13 cellular contexts compared by ENCODE assay signal in the genomic region with DNA sequence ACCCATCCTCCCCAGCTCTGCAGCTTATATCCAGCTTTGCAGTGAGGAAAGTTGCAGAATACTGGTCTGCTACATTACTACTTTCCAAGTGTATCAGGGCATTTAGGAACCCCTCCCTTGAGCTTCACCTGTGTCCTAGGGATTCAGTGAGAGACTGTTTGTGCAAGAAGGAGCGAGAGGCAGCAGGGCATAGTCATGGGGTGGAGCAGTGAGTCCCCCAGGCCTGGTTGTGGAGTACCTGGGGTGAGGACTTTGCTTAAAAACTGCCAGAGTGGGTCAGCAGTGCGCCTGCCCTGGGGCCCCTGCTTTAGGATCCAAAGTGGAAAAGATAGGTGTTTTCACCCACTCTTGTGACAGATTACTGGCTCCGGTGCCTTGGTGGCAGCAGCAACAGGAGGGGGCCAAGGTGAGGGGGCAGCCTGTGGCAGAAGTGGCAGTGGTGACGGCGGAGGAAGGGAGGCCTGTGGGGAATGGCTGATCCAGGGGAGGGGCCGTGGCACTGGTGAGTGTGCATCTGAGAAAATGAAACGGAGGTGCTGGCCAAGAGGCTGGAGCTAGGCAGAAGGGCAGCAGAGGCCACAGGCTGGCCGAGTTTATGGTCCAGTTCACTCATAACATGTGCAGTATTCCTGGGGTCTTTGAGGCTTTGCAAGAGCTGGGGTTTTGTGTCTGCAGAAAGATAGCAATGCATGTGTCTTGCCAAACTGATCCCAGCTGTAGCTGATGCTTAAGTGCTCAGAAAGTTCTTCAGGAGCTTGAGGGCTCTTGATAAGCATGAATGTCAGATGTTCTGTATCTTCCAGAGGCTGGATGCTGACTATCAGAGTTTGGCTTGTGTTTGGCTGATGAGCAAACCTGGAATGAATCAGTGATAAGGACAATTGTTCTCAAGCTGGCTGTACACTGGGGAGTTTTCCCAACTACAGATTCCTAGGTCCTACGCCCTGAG. TPM values are rescaled to one million over a fixed set of nuclear protein-coding genes. Genes with fewer than 3 reads are reported as not detected.
A peak's percentile ranks its signal among the peaks of the same experiment; 100 is the strongest.
DNase-seq lines count a peak whose midpoint lies in the region; ATAC-seq and TF ChIP-seq lines count a peak whose summit lies in the region.
"Had no signal": no experiment of that assay in that cellular context is flagged by ENCODE, and none has a peak within 500 bp of the region (broad histone marks: within the 10 kb centered on the region; RNA-seq: fewer than 3 reads in every experiment).

No MANE protein-coding gene starts in this region.

- H2BK5ac ChIP-seq in IMR-90 (ENCODE audit: low read depth, low read length, poor library complexity, severe bottlenecking), result peak overlapping the region; percentile 85

- H2BK20ac ChIP-seq in IMR-90 (ENCODE audit: low read depth, low read length), result peak overlapping the region; percentile 58

- no peak overlapping the region for H3K56ac ChIP-seq in IMR-90 (ENCODE audit: extremely low read depth, insufficient read depth, low read length)

- peak overlapping the region; percentile 35; the same call in 1 of the 2 replicates for H3K23ac ChIP-seq in IMR-90 (ENCODE audit: low read depth, low read length)

- H3K18ac ChIP-seq in IMR-90 (ENCODE audit: low read depth, low read length), result peak overlapping the region; percentile 83

- peak overlapping the region; percentile 79 for H3K27ac ChIP-seq in IMR-90 (ENCODE audit: insufficient read depth, low read length)

- H3K4me3 ChIP-seq in IMR-90 (ENCODE audit: insufficient read depth, low read depth, low read length), result no peak overlapping the region

- H3K4me1 ChIP-seq in IMR-90 (ENCODE audit: control insufficient read depth, insufficient read depth, low read length), result peaks cover 30% of the 10 kb centered on the region

- peak overlapping the region; percentile 37; the same call in 1 of the 2 replicates for H3K9ac ChIP-seq in IMR-90 (ENCODE audit: low read depth, low read length)

- peak overlapping the region; percentile 3 for H2AFZ ChIP-seq in IMR-90 (replicated peaks; ENCODE audit: low read length, poor library complexity)

- peak overlapping the region; percentile 67 for H2AK5ac ChIP-seq in IMR-90 (ENCODE audit: low read depth, low read length)

- POLR2A ChIA-PET in IMR-90 (lab: Charles Lee; ENCODE audit: unreplicated experiment), result no interaction called here

- no TSS peak for BruUV-seq in IMR-90 (replicated peaks; lab: Mats Ljungman, UMichigan)

- DNase-seq in AG20443 (ENCODE audit: low spot score), result peak; percentile 62
- peak; percentile 77 for DNase-seq in IMR-90
- peak; percentile 22 for DNase-seq in fibroblast of gingiva (ENCODE audit: low read depth)
- DNase-seq in omental fat pad (ENCODE audit: low spot score), result no peak
- no peak for DNase-seq in activated effector memory CD4-positive, alpha-beta T cell treated with Interleukin-2 at 50 U/mL for 16 hours
- no peak for DNase-seq in HPDE6-E6E7 (ENCODE audit: extremely low spot score)
- DNase-seq in glomerular visceral epithelial cell (ENCODE audit: extremely low spot score), result no peak
- DNase-seq in globus pallidus (ENCODE audit: low spot score), result no peak
- DNase-seq: CD4-positive, alpha-beta memory T cell; immature natural killer cell; naive thymus-derived CD8-positive, alpha-beta T cell; NCI-H446 treated with DMSO at 0.1 percent for 48 hours; stimulated activated CD4-positive, alpha-beta T cell treated with anti-CD3 and anti-CD28 coated beads, Interleukin-12 subunit alpha, Interleukin-12 subunit beta, amount 100 ng/mL, for 4 hours had no signal

- dilution Hi-C loops in IMR-90 (cut with HindIII; ENCODE audit: low sequenced_read_pairs, unreplicated experiment), result no loop called here

- intact Hi-C loops in IMR-90 (cut with micrococcal nuclease), result no loop called here

- peaks cover 25% of the 10 kb centered on the region for H3K36me3 ChIP-seq in IMR-90 (ENCODE audit: control insufficient read depth, insufficient read depth, low read length)

- H2BK120ac ChIP-seq in IMR-90 (ENCODE audit: low read depth, low read length), result peak overlapping the region; percentile 85

- in situ Hi-C loops in IMR-90 (cut with MboI; ENCODE audit: low sequenced_read_pairs), result loop anchor here (5.0 kb wide), 1 partner anchor 47 kb away; the partner anchor contains the start of genes PML and STOML1

- ATAC-seq in IMR-90 (ENCODE audit: low read depth), result peak; percentile 15
- peak; percentile 49 for ATAC-seq in omental fat pad (ENCODE audit: low FRiP score)
- ATAC-seq: naive thymus-derived CD8-positive, alpha-beta T cell had no signal

- WGBS in IMR-90 (ENCODE audit: extremely low coverage in 2 of 2, insufficient read length in 1 of 2), 2 experiments, result 80% methylated on average over 6 of the region's 9 CpGs; no CpG with 5 or more reads in 1 of the 2 experiments

- H4K91ac ChIP-seq in IMR-90 (ENCODE audit: insufficient read depth, low read depth, low read length), result peak overlapping the region; percentile 88

- CTCF ChIA-PET in IMR-90 (lab: Yijun Ruan, JAX), result interaction anchor here (0.6 to 2.4 kb wide), 4 partner anchors 10 to 66 kb away, joined by 3 to 9 read pairs (median 3); no protein-coding TSS in a partner anchor

- no peak for TF ChIP-seq POLR2A in IMR-90 (IDR thresholded peaks at IDR 0.05; ENCODE audit: low read depth, low read length)

- no peaks in the 10 kb centered on the region for H4K20me1 ChIP-seq in IMR-90 (ENCODE audit: insufficient read depth, low read length)

- H3K14ac ChIP-seq in IMR-90 (replicated peaks; ENCODE audit: low read depth, low read length), result peak overlapping the region; percentile 43

- peak overlapping the region; percentile 6; the same call in 1 of the 3 replicates for H2BK15ac ChIP-seq in IMR-90 (ENCODE audit: low read depth, low read length)

- TF ChIP-seq RAD21 in IMR-90 (IDR thresholded peaks at IDR 0.05; ENCODE audit: low read length), result no peak

- H3K9me3 ChIP-seq in IMR-90 (ENCODE audit: control insufficient read depth, insufficient read depth, low read length), result no peaks in the 10 kb centered on the region

- TF ChIP-seq CTCF in IMR-90 (conservative IDR thresholded peaks at IDR 0.05; ENCODE audit: low read depth, low read length) (no peak), omental fat pad (IDR thresholded peaks at IDR 0.05) (no peak)

- peak overlapping the region; percentile 88 for H3K4ac ChIP-seq in IMR-90 (ENCODE audit: low read depth, low read length)

- peaks cover 28% of the 10 kb centered on the region for H3K9me1 ChIP-seq in IMR-90 (ENCODE audit: insufficient read depth, low read length)

- H2AK9ac ChIP-seq in IMR-90 (replicated peaks; ENCODE audit: low read depth, low read length, poor library complexity), result peak overlapping the region; percentile 6

- H3K79me1 ChIP-seq in IMR-90 (ENCODE audit: low read depth in 1 of 2, low read length in 2 of 2), result peaks cover 0 to 16% of the 10 kb centered on the region in 2 experiments; a peak in 2 of 4 replicates

- no peak overlapping the region for H3K4me2 ChIP-seq in IMR-90 (ENCODE audit: low read depth, low read length)

- H4K8ac ChIP-seq in IMR-90 (ENCODE audit: low read depth in 2 of 2, low read length in 2 of 2), result peak overlapping the region; percentile 70 to 78; a peak in 2 of 4 replicates

- H4K5ac ChIP-seq in IMR-90 (ENCODE audit: low read depth, low read length), result peak overlapping the region; percentile 62

- H3K27me3 ChIP-seq in IMR-90 (ENCODE audit: control insufficient read depth, insufficient read depth, low read length), result no peaks in the 10 kb centered on the region

TF ChIP-seq in IMR-90, 13 proteins besides CTCF, POLR2A, EP300 and RAD21:
- no peak for TF ChIP-seq NFE2L2 (IDR thresholded peaks at IDR 0.05; ENCODE audit: low read depth, low read length)
- TF ChIP-seq MAZ (IDR thresholded peaks at IDR 0.05; ENCODE audit: borderline replicate concordance, low read depth, low read length), result no peak
- TF ChIP-seq, protein P1, sequence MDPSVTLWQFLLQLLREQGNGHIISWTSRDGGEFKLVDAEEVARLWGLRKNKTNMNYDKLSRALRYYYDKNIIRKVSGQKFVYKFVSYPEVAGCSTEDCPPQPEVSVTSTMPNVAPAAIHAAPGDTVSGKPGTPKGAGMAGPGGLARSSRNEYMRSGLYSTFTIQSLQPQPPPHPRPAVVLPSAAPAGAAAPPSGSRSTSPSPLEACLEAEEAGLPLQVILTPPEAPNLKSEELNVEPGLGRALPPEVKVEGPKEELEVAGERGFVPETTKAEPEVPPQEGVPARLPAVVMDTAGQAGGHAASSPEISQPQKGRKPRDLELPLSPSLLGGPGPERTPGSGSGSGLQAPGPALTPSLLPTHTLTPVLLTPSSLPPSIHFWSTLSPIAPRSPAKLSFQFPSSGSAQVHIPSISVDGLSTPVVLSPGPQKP (IDR thresholded peaks at IDR 0.05; ENCODE audit: borderline replicate concordance, low read depth, low read length), result no peak
- TF ChIP-seq MAFK (IDR thresholded peaks at IDR 0.05; ENCODE audit: low read depth, low read length), result peak; percentile 17; the same call in 1 of the 2 replicates

RNA-seq across cellular contexts. Expression of gene GOLGA6A, which starts 43.4 kb away (rescaled TPM):
- not detected in 2 replicates for total RNA-seq in IMR-90 (2012; rRNA removed)
- polyA plus RNA-seq in IMR-90 (2012; rRNA removed), result not detected in 2 replicates
- not detected in 2 replicates for polyA plus RNA-seq in IMR-90 (2012; cell fraction: cytosol; rRNA removed)
- 0.14 TPM in 1 of 2 replicates, not detected in the other for polyA plus RNA-seq in IMR-90 (2012; cell fraction: nucleus; rRNA removed; ENCODE audit: low replicate concordance)
- not detected for total RNA-seq in omental fat pad
- polyA plus RNA-seq: CD4-positive, alpha-beta memory T cell; immature natural killer cell had no signal

RNA-seq across cellular contexts. Expression of gene PML, which starts 44.5 kb away (rescaled TPM):
- total RNA-seq in IMR-90 (2012; rRNA removed), result 8.8 and 10.3 TPM in 2 replicates
- 22.6 and 23.1 TPM in 2 replicates for polyA plus RNA-seq in IMR-90 (2012; rRNA removed)
- 28.1 and 29.3 TPM in 2 replicates for polyA plus RNA-seq in IMR-90 (2012; cell fraction: cytosol; rRNA removed)
- polyA plus RNA-seq in IMR-90 (2012; cell fraction: nucleus; rRNA removed; ENCODE audit: low replicate concordance), result 43.2 and 105 TPM in 2 replicates
- 100 to 1,000 TPM in 2 of 4 donors, 10 to 100 TPM in 2; 39.3 to 172 (median 86.5) TPM for total RNA-seq in omental fat pad

RNA-seq across cellular contexts. Expression of gene STOML1, which starts 46.9 kb away (rescaled TPM):
- 11.8 and 12.5 TPM in 2 replicates for total RNA-seq in IMR-90 (2012; rRNA removed)
- 21.2 and 25.0 TPM in 2 replicates for polyA plus RNA-seq in IMR-90 (2012; rRNA removed)
- 15.0 and 22.2 TPM in 2 replicates for polyA plus RNA-seq in IMR-90 (2012; cell fraction: cytosol; rRNA removed)
- 13.0 and 29.7 TPM in 2 replicates for polyA plus RNA-seq in IMR-90 (2012; cell fraction: nucleus; rRNA removed; ENCODE audit: low replicate concordance)
- total RNA-seq in omental fat pad, result 10 to 100 TPM in 3 of 4 donors, 1 to 10 TPM in 1; 9.8 to 24.0 (median 15.9) TPM

Comparison
In these comparisons a context has a peak if more than half of its experiments do, and no peak if none do; other contexts are left out.
1. DNase-seq: peak in AG20443 (single experiment), IMR-90 (single experiment) and fibroblast of gingiva (single experiment); none in omental fat pad (single experiment), activated effector memory CD4-positive, alpha-beta T cell treated with Interleukin-2 at 50 U/mL for 16 hours (single experiment), HPDE6-E6E7 (single experiment), glomerular visceral epithelial cell (single experiment) and globus pallidus (single experiment).